1 cellular context compared by ENCODE assay signal in genomic region chr17:7242717-7243576, GRCh38.
TF ChIP-seq lines count a peak whose summit lies in the region.

No MANE protein-coding gene starts in this region.

TF ChIP-seq in GM12878, 131 proteins besides CTCF, POLR2A, EP300 and RAD21 (continued from another document and continues in another):
- TF ChIP-seq MEF2A (IDR thresholded peaks at IDR 0.05; ENCODE audit: insufficient read depth, low read depth, low read length) (peak; percentile 44; the same call in 1 of the 2 replicates), SMARCA5 (IDR thresholded peaks at IDR 0.05) (0 out of 2 replicates have a peak, but pooled peaks have one; percentile 8), ATF2 (IDR thresholded peaks at IDR 0.05; ENCODE audit: low read length) (peak; percentile 78; the same call in 1 of the 2 replicates), ZBTB11 (CRISPR knock-in tag; IDR thresholded peaks at IDR 0.05) (no peak), JUND (IDR thresholded peaks at IDR 0.05; ENCODE audit: low read depth, low read length) (no peak), SPI1 (IDR thresholded peaks at IDR 0.05; ENCODE audit: borderline replicate concordance, insufficient read depth, low read depth, low read length) (no peak), SUZ12 (IDR thresholded peaks at IDR 0.05; ENCODE audit: unreplicated experiment) (no peak), ZNF592 (IDR thresholded peaks at IDR 0.05) (no peak), ATF3 (IDR thresholded peaks at IDR 0.05; ENCODE audit: borderline replicate concordance, extremely low read depth, low read depth, low read length) (peak; percentile 92), NKRF (conservative IDR thresholded peaks at IDR 0.05) (peak; percentile 98), WRNIP1 (IDR thresholded peaks at IDR 0.05; ENCODE audit: borderline replicate concordance, low read depth, low read length) (no peak), TCF7 (IDR thresholded peaks at IDR 0.05; ENCODE audit: borderline replicate concordance) (no peak), STAT3 (IDR thresholded peaks at IDR 0.05; ENCODE audit: low read depth, low read length) (no peak), CHD1 (IDR thresholded peaks at IDR 0.05; ENCODE audit: low read depth, low read length) (no peak), ZNF384 (IDR thresholded peaks at IDR 0.05; ENCODE audit: borderline replicate concordance, low read depth, low read length) (no peak), CEBPZ (IDR thresholded peaks at IDR 0.05; ENCODE audit: low read depth, low read length) (no peak), ZNF274 (IDR thresholded peaks at IDR 0.05; ENCODE audit: insufficient read depth, insufficient read length) (no peak), CREM (IDR thresholded peaks at IDR 0.05; ENCODE audit: low read depth) (peak; percentile 92), ZZZ3 (IDR thresholded peaks at IDR 0.05; ENCODE audit: control insufficient read depth, insufficient read length, low read depth) (no peak), JUNB (IDR thresholded peaks at IDR 0.05) (no peak), ZNF217 (IDR thresholded peaks at IDR 0.05) (peak; percentile 74), ZBED1 (IDR thresholded peaks at IDR 0.05; ENCODE audit: borderline replicate concordance) (peak; percentile 73; the same call in 1 of the 2 replicates), MYC (IDR thresholded peaks at IDR 0.05; ENCODE audit: insufficient read depth, insufficient read length, insufficient replicate concordance, low read length, severe bottlenecking) (peak; percentile 65), RAD51 (IDR thresholded peaks at IDR 0.05) (peak; percentile 99), PKNOX1 (IDR thresholded peaks at IDR 0.05) (peak; percentile 38; the same call in 1 of the 2 replicates), E2F8 (IDR thresholded peaks at IDR 0.05; ENCODE audit: low read depth, partially characterized antibody) (peak; percentile 96), IKZF1 (conservative IDR thresholded peaks at IDR 0.05) (peak; percentile 62), ASH2L (IDR thresholded peaks at IDR 0.05; ENCODE audit: borderline replicate concordance, low read depth) (peak; percentile 85; the same call in 1 of the 2 replicates), EZH2 (IDR thresholded peaks at IDR 0.05; ENCODE audit: borderline replicate concordance, control insufficient read depth, low read depth, low read length) (no peak), BCLAF1 (IDR thresholded peaks at IDR 0.05) (no peak), MEF2B (IDR thresholded peaks at IDR 0.05; ENCODE audit: partially characterized antibody, poor library complexity, severe bottlenecking) (peak; percentile 64), IRF3 (IDR thresholded peaks at IDR 0.05) (no peak)
